ENCODE assay signal across 15 cellular contexts in genomic region chr6:113281014-113281810, GRCh38.
DNase-seq lines count a peak whose midpoint lies in the region; ATAC-seq and TF ChIP-seq lines count a peak whose summit lies in the region.
"Had no signal": no experiment of that assay in that cellular context is flagged by ENCODE, and none has a peak within 500 bp of the region (broad histone marks: within the 10 kb centered on the region; RNA-seq: fewer than 3 reads in every experiment).

No MANE protein-coding gene starts in this region.

- no peak overlapping the region for H3K9ac ChIP-seq in mesendoderm (ENCODE audit: low read length)

- H3K27me3 Mint-ChIP-seq in T-helper 17 cell = no peaks in the 10 kb centered on the region
- H3K27me3 Mint-ChIP-seq: activated CD4-positive, alpha-beta T cell treated with anti-CD3 and anti-CD28 coated beads, Interleukin-2, amount 10 ng/mL, durations not matched to agents 24 days and 14 days; B cell had no signal

- DNase-seq in Caki2 (ENCODE audit: low read depth) = peak; percentile 23
- DNase-seq in astrocyte of the hippocampus (ENCODE audit: low read depth, low spot score) = peak; percentile 23
- peak; percentile 29 for DNase-seq in mesendoderm
- no peak for DNase-seq in ecto neural progenitor cell (ENCODE audit: low spot score)
- no peak for DNase-seq in breast epithelium (ENCODE audit: low spot score in 2 of 2)
- DNase-seq in T-helper 17 cell = no peak
- DNase-seq: activated CD4-positive, alpha-beta T cell treated with anti-CD3 and anti-CD28 coated beads, Interleukin-2, amount 10 ng/mL, durations not matched to agents 24 days and 14 days; body of pancreas; stimulated activated CD4-positive, alpha-beta T cell treated with anti-CD3 and anti-CD28 coated beads, Interleukin-2, amount 100 ng/mL, for 24 hours; T-helper 1 cell had no signal

- no peaks in the 10 kb centered on the region for H3K27me3 ChIP-seq in mesendoderm (ENCODE audit: insufficient read depth, low read length, poor library complexity)
- H3K27me3 ChIP-seq in breast epithelium = no peaks in the 10 kb centered on the region
- H3K27me3 ChIP-seq: body of pancreas, hepatocyte had no signal

- no peak overlapping the region for H3K27ac Mint-ChIP-seq in T-helper 17 cell
- H3K27ac Mint-ChIP-seq: activated CD4-positive, alpha-beta T cell treated with anti-CD3 and anti-CD28 coated beads, Interleukin-2, amount 10 ng/mL, durations not matched to agents 24 days and 14 days; B cell had no signal

- no peak overlapping the region for H2BK120ac ChIP-seq in mesendoderm (ENCODE audit: low read depth, low read length)

- H3K56ac ChIP-seq in mesendoderm (ENCODE audit: low read length) = no peak overlapping the region

- H3K4me1 ChIP-seq in mesendoderm (ENCODE audit: control insufficient read depth, low read depth, low read length) = no peaks in the 10 kb centered on the region
- no peaks in the 10 kb centered on the region for H3K4me1 ChIP-seq in breast epithelium
- H3K4me1 ChIP-seq: body of pancreas had no signal

- H3K4ac ChIP-seq in mesendoderm (ENCODE audit: low read depth, low read length) = no peak overlapping the region

- H3K4me3 Mint-ChIP-seq in T-helper 17 cell = no peak overlapping the region
- H3K4me3 Mint-ChIP-seq: activated CD4-positive, alpha-beta T cell treated with anti-CD3 and anti-CD28 coated beads, Interleukin-2, amount 10 ng/mL, durations not matched to agents 24 days and 14 days; B cell had no signal

- no peaks in the 10 kb centered on the region for H3K4me1 Mint-ChIP-seq in T-helper 17 cell
- H3K4me1 Mint-ChIP-seq: activated CD4-positive, alpha-beta T cell treated with anti-CD3 and anti-CD28 coated beads, Interleukin-2, amount 10 ng/mL, durations not matched to agents 24 days and 14 days had no signal

- no peak overlapping the region for H4K8ac ChIP-seq in mesendoderm (ENCODE audit: low read depth, low read length)

- H3K36me3 ChIP-seq in mesendoderm (ENCODE audit: control insufficient read depth, insufficient read depth, low read length) (no peaks in the 10 kb centered on the region), breast epithelium (no peaks in the 10 kb centered on the region)

- no peak for TF ChIP-seq CTCF in breast epithelium (IDR thresholded peaks at IDR 0.05)

- H3K4me3 ChIP-seq in mesendoderm (ENCODE audit: low read length) (no peak overlapping the region), breast epithelium (no peak overlapping the region)
- H3K4me3 ChIP-seq: body of pancreas, hepatocyte, lung had no signal

- TF ChIP-seq POLR2A in breast epithelium (IDR thresholded peaks at IDR 0.05) = no peak

- intact Hi-C loops in breast epithelium (cut with DNase I; ENCODE audit: low total_unique reads) = no loop called here

- no peak overlapping the region for H3K23ac ChIP-seq in mesendoderm (ENCODE audit: low read length)

- H3K9me3 ChIP-seq in breast epithelium = peaks cover under 1 to 5% of the 10 kb centered on the region in 2 donors
- no peaks in the 10 kb centered on the region for H3K9me3 ChIP-seq in T-helper 17 cell (ENCODE audit: control insufficient read depth, low read length, poor library complexity, severe bottlenecking)
- H3K9me3 ChIP-seq: body of pancreas had no signal

- no peak overlapping the region for H4K5ac ChIP-seq in mesendoderm (ENCODE audit: low read length)

- WGBS in mesendoderm (ENCODE audit: extremely low coverage, insufficient coverage, low lambda C conversion rate) = no CpG with 5 or more reads among the region's 1 CpG

- H3K79me1 ChIP-seq in mesendoderm (ENCODE audit: low read length) = no peaks in the 10 kb centered on the region

- no peak overlapping the region for H2BK5ac ChIP-seq in mesendoderm (ENCODE audit: low read length)

- no peaks in the 10 kb centered on the region for H3K36me3 Mint-ChIP-seq in T-helper 17 cell (ENCODE audit: low read depth)

- in situ Hi-C loops in Caki2 (cut with HindIII; ENCODE audit: low pct_unique_long_range_greater_than_20kb, low sequenced_read_pairs) = no loop called here

- H3K27ac ChIP-seq in mesendoderm (ENCODE audit: low read depth, low read length) = no peak overlapping the region
- no peak overlapping the region for H3K27ac ChIP-seq in breast epithelium
- H3K27ac ChIP-seq: body of pancreas, hepatocyte had no signal

- H3K79me2 ChIP-seq in mesendoderm (ENCODE audit: control insufficient read depth, insufficient read depth, low read length) = no peaks in the 10 kb centered on the region
- H3K79me2 ChIP-seq: hepatocyte had no signal

- H3K18ac ChIP-seq in mesendoderm (ENCODE audit: low read length) = no peak overlapping the region

- ATAC-seq in HG03175 (IDR thresholded peaks at IDR 0.05; ENCODE audit: unreplicated experiment) (peak; percentile 52), HG03097 (IDR thresholded peaks at IDR 0.05; ENCODE audit: low FRiP score, unreplicated experiment) (no peak), T-helper 17 cell (no peak)
- ATAC-seq: body of pancreas had no signal

- H2AK5ac ChIP-seq in mesendoderm (ENCODE audit: low read length) = no peak overlapping the region

- no peak overlapping the region for H2BK15ac ChIP-seq in mesendoderm (replicated peaks; ENCODE audit: low read depth)

- no peak overlapping the region for H3K4me2 ChIP-seq in mesendoderm (ENCODE audit: low read length)
- H3K4me2 ChIP-seq: hepatocyte had no signal

Comparison
In these comparisons a context has a peak if more than half of its experiments do, and no peak if none do; other contexts are left out.
1. DNase-seq: peak in Caki2 (single experiment), astrocyte of the hippocampus (single experiment) and mesendoderm (single experiment); none in ecto neural progenitor cell (single experiment), breast epithelium (0 of 2) and T-helper 17 cell (0 of 3).